In the genomic region with DNA sequence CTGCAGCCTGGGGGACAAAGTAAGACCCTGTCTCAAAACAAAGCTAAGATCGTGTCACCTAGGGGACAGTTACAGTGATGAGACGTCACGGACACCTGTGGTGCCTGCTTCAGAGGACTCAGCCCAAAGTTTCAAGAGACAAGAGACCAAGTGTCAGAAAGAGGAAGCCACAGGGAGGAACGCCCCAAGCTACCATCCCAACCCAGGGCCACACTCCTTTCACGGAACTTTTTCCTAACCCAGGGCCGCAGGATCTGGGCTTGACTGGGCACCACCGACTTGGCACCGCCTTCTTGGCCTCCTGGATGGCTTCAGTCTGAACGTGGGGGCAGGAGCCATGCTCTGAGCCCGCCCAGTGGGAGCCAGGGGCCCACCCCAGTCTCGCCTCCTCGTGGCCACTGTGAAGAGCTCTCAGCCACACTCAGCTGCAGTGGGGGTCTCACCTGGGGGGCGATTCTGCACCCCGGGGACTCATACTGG, we compare ENCODE assay signal across 1 cellular context.
TF ChIP-seq lines count a peak whose summit lies in the region.

No MANE protein-coding gene starts in this region.

TF ChIP-seq in GM12878, 131 proteins besides CTCF, POLR2A, EP300 and RAD21 (continued from another document and continues in another):
- TF ChIP-seq, protein P1, sequence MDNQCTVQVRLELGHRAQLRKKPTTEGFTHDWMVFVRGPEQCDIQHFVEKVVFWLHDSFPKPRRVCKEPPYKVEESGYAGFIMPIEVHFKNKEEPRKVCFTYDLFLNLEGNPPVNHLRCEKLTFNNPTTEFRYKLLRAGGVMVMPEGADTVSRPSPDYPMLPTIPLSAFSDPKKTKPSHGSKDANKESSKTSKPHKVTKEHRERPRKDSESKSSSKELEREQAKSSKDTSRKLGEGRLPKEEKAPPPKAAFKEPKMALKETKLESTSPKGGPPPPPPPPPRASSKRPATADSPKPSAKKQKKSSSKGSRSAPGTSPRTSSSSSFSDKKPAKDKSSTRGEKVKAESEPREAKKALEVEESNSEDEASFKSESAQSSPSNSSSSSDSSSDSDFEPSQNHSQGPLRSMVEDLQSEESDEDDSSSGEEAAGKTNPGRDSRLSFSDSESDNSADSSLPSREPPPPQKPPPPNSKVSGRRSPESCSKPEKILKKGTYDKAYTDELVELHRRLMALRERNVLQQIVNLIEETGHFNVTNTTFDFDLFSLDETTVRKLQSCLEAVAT (IDR thresholded peaks at IDR 0.05), result peak; percentile 67; the same call in 1 of the 2 replicates
- TF ChIP-seq TBL1XR1 (IDR thresholded peaks at IDR 0.05; ENCODE audit: low read depth, low read length), result 0 out of 2 replicates have a peak, but pooled peaks have one; percentile 41
- no peak for TF ChIP-seq BCL11A (IDR thresholded peaks at IDR 0.05; ENCODE audit: low read depth, low read length)
- no peak for TF ChIP-seq SIN3A (IDR thresholded peaks at IDR 0.05; ENCODE audit: low read depth, low read length)
- TF ChIP-seq, protein P2, sequence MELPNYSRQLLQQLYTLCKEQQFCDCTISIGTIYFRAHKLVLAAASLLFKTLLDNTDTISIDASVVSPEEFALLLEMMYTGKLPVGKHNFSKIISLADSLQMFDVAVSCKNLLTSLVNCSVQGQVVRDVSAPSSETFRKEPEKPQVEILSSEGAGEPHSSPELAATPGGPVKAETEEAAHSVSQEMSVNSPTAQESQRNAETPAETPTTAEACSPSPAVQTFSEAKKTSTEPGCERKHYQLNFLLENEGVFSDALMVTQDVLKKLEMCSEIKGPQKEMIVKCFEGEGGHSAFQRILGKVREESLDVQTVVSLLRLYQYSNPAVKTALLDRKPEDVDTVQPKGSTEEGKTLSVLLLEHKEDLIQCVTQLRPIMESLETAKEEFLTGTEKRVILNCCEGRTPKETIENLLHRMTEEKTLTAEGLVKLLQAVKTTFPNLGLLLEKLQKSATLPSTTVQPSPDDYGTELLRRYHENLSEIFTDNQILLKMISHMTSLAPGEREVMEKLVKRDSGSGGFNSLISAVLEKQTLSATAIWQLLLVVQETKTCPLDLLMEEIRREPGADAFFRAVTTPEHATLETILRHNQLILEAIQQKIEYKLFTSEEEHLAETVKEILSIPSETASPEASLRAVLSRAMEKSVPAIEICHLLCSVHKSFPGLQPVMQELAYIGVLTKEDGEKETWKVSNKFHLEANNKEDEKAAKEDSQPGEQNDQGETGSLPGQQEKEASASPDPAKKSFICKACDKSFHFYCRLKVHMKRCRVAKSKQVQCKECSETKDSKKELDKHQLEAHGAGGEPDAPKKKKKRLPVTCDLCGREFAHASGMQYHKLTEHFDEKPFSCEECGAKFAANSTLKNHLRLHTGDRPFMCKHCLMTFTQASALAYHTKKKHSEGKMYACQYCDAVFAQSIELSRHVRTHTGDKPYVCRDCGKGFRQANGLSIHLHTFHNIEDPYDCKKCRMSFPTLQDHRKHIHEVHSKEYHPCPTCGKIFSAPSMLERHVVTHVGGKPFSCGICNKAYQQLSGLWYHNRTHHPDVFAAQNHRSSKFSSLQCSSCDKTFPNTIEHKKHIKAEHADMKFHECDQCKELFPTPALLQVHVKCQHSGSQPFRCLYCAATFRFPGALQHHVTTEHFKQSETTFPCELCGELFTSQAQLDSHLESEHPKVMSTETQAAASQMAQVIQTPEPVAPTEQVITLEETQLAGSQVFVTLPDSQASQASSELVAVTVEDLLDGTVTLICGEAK (IDR thresholded peaks at IDR 0.05; ENCODE audit: borderline replicate concordance), result no peak
- peak; percentile 61 for TF ChIP-seq GATAD2B (conservative IDR thresholded peaks at IDR 0.05; ENCODE audit: low read depth)
- TF ChIP-seq, protein P3, sequence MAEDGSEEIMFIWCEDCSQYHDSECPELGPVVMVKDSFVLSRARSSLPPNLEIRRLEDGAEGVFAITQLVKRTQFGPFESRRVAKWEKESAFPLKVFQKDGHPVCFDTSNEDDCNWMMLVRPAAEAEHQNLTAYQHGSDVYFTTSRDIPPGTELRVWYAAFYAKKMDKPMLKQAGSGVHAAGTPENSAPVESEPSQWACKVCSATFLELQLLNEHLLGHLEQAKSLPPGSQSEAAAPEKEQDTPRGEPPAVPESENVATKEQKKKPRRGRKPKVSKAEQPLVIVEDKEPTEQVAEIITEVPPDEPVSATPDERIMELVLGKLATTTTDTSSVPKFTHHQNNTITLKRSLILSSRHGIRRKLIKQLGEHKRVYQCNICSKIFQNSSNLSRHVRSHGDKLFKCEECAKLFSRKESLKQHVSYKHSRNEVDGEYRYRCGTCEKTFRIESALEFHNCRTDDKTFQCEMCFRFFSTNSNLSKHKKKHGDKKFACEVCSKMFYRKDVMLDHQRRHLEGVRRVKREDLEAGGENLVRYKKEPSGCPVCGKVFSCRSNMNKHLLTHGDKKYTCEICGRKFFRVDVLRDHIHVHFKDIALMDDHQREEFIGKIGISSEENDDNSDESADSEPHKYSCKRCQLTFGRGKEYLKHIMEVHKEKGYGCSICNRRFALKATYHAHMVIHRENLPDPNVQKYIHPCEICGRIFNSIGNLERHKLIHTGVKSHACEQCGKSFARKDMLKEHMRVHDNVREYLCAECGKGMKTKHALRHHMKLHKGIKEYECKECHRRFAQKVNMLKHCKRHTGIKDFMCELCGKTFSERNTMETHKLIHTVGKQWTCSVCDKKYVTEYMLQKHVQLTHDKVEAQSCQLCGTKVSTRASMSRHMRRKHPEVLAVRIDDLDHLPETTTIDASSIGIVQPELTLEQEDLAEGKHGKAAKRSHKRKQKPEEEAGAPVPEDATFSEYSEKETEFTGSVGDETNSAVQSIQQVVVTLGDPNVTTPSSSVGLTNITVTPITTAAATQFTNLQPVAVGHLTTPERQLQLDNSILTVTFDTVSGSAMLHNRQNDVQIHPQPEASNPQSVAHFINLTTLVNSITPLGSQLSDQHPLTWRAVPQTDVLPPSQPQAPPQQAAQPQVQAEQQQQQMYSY (CRISPR knock-in tag; IDR thresholded peaks at IDR 0.05), result no peak
- TF ChIP-seq PAX5 (IDR thresholded peaks at IDR 0.05; ENCODE audit: borderline replicate concordance, low read depth, low read length), result peak; percentile 56; the same call in 1 of the 2 replicates
- TF ChIP-seq, protein P4, sequence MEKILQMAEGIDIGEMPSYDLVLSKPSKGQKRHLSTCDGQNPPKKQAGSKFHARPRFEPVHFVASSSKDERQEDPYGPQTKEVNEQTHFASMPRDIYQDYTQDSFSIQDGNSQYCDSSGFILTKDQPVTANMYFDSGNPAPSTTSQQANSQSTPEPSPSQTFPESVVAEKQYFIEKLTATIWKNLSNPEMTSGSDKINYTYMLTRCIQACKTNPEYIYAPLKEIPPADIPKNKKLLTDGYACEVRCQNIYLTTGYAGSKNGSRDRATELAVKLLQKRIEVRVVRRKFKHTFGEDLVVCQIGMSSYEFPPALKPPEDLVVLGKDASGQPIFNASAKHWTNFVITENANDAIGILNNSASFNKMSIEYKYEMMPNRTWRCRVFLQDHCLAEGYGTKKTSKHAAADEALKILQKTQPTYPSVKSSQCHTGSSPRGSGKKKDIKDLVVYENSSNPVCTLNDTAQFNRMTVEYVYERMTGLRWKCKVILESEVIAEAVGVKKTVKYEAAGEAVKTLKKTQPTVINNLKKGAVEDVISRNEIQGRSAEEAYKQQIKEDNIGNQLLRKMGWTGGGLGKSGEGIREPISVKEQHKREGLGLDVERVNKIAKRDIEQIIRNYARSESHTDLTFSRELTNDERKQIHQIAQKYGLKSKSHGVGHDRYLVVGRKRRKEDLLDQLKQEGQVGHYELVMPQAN (conservative IDR thresholded peaks at IDR 0.05), result 0 out of 2 replicates have a peak, but pooled peaks have one; percentile 19
- TF ChIP-seq BHLHE40 (IDR thresholded peaks at IDR 0.05; ENCODE audit: borderline replicate concordance in 1 of 2, low read depth in 2 of 2, low read length in 1 of 2), result peak; percentile 38 to 50; a peak in 2 of 4 replicates
- TF ChIP-seq NR2C2 (IDR thresholded peaks at IDR 0.05; ENCODE audit: borderline replicate concordance, control insufficient read depth, insufficient read length, low read depth), result no peak
- TF ChIP-seq NR2F1 (conservative IDR thresholded peaks at IDR 0.05), result no peak
- no peak for TF ChIP-seq FOXM1 (IDR thresholded peaks at IDR 0.05; ENCODE audit: low read depth, low read length)
- TF ChIP-seq TCF3 (IDR thresholded peaks at IDR 0.05; ENCODE audit: borderline replicate concordance, insufficient read depth, low read depth, low read length), result peak; percentile 77; the same call in 1 of the 2 replicates
- no peak for TF ChIP-seq KDM1A (IDR thresholded peaks at IDR 0.05; ENCODE audit: borderline replicate concordance)
- TF ChIP-seq SMC3 (IDR thresholded peaks at IDR 0.05; ENCODE audit: borderline replicate concordance, low read length), result peak; percentile 20; the same call in 1 of the 2 replicates
- TF ChIP-seq, protein P5, sequence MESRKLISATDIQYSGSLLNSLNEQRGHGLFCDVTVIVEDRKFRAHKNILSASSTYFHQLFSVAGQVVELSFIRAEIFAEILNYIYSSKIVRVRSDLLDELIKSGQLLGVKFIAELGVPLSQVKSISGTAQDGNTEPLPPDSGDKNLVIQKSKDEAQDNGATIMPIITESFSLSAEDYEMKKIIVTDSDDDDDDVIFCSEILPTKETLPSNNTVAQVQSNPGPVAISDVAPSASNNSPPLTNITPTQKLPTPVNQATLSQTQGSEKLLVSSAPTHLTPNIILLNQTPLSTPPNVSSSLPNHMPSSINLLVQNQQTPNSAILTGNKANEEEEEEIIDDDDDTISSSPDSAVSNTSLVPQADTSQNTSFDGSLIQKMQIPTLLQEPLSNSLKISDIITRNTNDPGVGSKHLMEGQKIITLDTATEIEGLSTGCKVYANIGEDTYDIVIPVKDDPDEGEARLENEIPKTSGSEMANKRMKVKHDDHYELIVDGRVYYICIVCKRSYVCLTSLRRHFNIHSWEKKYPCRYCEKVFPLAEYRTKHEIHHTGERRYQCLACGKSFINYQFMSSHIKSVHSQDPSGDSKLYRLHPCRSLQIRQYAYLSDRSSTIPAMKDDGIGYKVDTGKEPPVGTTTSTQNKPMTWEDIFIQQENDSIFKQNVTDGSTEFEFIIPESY (IDR thresholded peaks at IDR 0.05), result no peak
- no peak for TF ChIP-seq ASH2L (IDR thresholded peaks at IDR 0.05; ENCODE audit: borderline replicate concordance, low read depth)
- peak; percentile 27; the same call in 1 of the 2 replicates for TF ChIP-seq CREB1 (IDR thresholded peaks at IDR 0.05; ENCODE audit: low read depth)
- peak; percentile 91 for TF ChIP-seq IKZF1 (conservative IDR thresholded peaks at IDR 0.05)
- TF ChIP-seq SMARCA5 (IDR thresholded peaks at IDR 0.05), result 0 out of 2 replicates have a peak, but pooled peaks have one; percentile 30
- no peak for TF ChIP-seq EZH2 (IDR thresholded peaks at IDR 0.05; ENCODE audit: borderline replicate concordance, control insufficient read depth, low read depth, low read length)
- TF ChIP-seq JUND (IDR thresholded peaks at IDR 0.05; ENCODE audit: low read depth, low read length), result no peak
- no peak for TF ChIP-seq IRF4 (IDR thresholded peaks at IDR 0.05; ENCODE audit: low read depth, low read length)
- TF ChIP-seq FOS (IDR thresholded peaks at IDR 0.05; ENCODE audit: borderline replicate concordance, extremely low read depth, insufficient read length), result no peak
- TF ChIP-seq POLR2AphosphoS5 (IDR thresholded peaks at IDR 0.05; ENCODE audit: low read length), result peak; percentile 53
- no peak for TF ChIP-seq SUPT20H (IDR thresholded peaks at IDR 0.05; ENCODE audit: borderline replicate concordance, control insufficient read depth, low read depth, low read length)
- TF ChIP-seq TCF7 (IDR thresholded peaks at IDR 0.05; ENCODE audit: borderline replicate concordance), result no peak
- TF ChIP-seq SP1 (IDR thresholded peaks at IDR 0.05; ENCODE audit: low read depth, low read length), result peak; percentile 21
- TF ChIP-seq, protein P6, sequence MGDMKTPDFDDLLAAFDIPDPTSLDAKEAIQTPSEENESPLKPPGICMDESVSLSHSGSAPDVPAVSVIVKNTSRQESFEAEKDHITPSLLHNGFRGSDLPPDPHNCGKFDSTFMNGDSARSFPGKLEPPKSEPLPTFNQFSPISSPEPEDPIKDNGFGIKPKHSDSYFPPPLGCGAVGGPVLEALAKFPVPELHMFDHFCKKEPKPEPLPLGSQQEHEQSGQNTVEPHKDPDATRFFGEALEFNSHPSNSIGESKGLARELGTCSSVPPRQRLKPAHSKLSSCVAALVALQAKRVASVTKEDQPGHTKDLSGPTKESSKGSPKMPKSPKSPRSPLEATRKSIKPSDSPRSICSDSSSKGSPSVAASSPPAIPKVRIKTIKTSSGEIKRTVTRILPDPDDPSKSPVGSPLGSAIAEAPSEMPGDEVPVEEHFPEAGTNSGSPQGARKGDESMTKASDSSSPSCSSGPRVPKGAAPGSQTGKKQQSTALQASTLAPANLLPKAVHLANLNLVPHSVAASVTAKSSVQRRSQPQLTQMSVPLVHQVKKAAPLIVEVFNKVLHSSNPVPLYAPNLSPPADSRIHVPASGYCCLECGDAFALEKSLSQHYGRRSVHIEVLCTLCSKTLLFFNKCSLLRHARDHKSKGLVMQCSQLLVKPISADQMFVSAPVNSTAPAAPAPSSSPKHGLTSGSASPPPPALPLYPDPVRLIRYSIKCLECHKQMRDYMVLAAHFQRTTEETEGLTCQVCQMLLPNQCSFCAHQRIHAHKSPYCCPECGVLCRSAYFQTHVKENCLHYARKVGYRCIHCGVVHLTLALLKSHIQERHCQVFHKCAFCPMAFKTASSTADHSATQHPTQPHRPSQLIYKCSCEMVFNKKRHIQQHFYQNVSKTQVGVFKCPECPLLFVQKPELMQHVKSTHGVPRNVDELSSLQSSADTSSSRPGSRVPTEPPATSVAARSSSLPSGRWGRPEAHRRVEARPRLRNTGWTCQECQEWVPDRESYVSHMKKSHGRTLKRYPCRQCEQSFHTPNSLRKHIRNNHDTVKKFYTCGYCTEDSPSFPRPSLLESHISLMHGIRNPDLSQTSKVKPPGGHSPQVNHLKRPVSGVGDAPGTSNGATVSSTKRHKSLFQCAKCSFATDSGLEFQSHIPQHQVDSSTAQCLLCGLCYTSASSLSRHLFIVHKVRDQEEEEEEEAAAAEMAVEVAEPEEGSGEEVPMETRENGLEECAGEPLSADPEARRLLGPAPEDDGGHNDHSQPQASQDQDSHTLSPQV (IDR thresholded peaks at IDR 0.05), result no peak; the same call in 1 of the 2 replicates
- TF ChIP-seq IKZF2 (IDR thresholded peaks at IDR 0.05), result peak; percentile 87 to 92
- no peak for TF ChIP-seq CHD4 (IDR thresholded peaks at IDR 0.05)
- TF ChIP-seq RB1 (IDR thresholded peaks at IDR 0.05; ENCODE audit: borderline replicate concordance), result peak; percentile 27; the same call in 1 of the 2 replicates
- no peak for TF ChIP-seq RFX5 (IDR thresholded peaks at IDR 0.05; ENCODE audit: low read depth, low read length)
- TF ChIP-seq POLR2AphosphoS2 (IDR thresholded peaks at IDR 0.05; ENCODE audit: low read depth, low read length), result peak; percentile 88
- TF ChIP-seq NFYA (IDR thresholded peaks at IDR 0.05; ENCODE audit: borderline replicate concordance, low read depth, low read length), result no peak
- no peak for TF ChIP-seq NR2C1 (IDR thresholded peaks at IDR 0.05)
- TF ChIP-seq CREM (IDR thresholded peaks at IDR 0.05; ENCODE audit: low read depth), result peak; percentile 26; the same call in 1 of the 2 replicates
- peak; percentile 68; the same call in 1 of the 2 replicates for TF ChIP-seq NBN (IDR thresholded peaks at IDR 0.05)
- peak; percentile 24; the same call in 1 of the 2 replicates for TF ChIP-seq MTA2 (IDR thresholded peaks at IDR 0.05; ENCODE audit: low read depth)
- no peak for TF ChIP-seq CBX3 (IDR thresholded peaks at IDR 0.05; ENCODE audit: borderline replicate concordance, low read depth)
- TF ChIP-seq CEBPB (IDR thresholded peaks at IDR 0.05; ENCODE audit: borderline replicate concordance in 1 of 2, low read depth in 2 of 2, low read length in 2 of 2), result no peak
- TF ChIP-seq RCOR1 (conservative IDR thresholded peaks at IDR 0.05; ENCODE audit: low read depth, low read length), result 0 out of 2 replicates have a peak, but pooled peaks have one; percentile 18
